Comparison of ENCODE assay signal across 11 cellular contexts in the genomic region with DNA sequence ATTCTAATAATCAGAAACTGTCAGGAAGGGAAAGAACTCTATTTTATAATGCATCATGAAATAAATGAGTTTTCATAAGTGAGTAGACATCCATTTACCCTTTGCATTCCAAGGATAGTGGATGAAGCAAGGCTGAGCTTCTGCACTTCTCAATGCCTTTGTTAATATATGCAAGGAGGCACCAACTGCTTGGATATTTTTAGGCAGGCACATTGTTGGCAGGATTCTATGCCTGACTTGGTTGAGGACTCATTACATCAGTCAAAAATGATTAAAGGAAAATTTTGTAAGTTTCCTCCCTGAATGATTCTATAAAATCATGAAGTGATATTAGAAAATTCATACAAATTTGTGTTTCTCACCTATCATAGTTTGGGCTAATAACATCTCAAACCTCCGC.
"Had no signal": no experiment of that assay in that cellular context is flagged by ENCODE, and none has a peak within 500 bp of the region (broad histone marks: within the 10 kb centered on the region; RNA-seq: fewer than 3 reads in every experiment).

No MANE protein-coding gene starts in this region.

- H2AFZ ChIP-seq: GM23248, GM23338 had no signal

- H3K4me1 Mint-ChIP-seq: GM23338, H9 had no signal

- H3K9ac ChIP-seq: GM23248 had no signal

- H3K4me2 ChIP-seq: GM23338 had no signal

- FAIRE-seq: H1, H54 had no signal

- DNase-seq: GM23248, GOT3, H7, H9, HCEC 1CT, HFFc6 had no signal

- H3K4me1 ChIP-seq: HAP-1 had no signal

- H3K27ac ChIP-seq: GM23248 had no signal

- H3K9me3 Mint-ChIP-seq: GM23338 had no signal

- ATAC-seq: GM23338, HCT116 had no signal

- H3K36me3 ChIP-seq: HAP-1 had no signal

- H3K4me3 ChIP-seq: GM23248, GM23338, HAP-1 had no signal

- H3K27ac Mint-ChIP-seq: GM23338, H9, HFFc6 had no signal

- H3K4me3 Mint-ChIP-seq: GM23338, H9, HFFc6 had no signal

- H3K9me3 ChIP-seq: HAP-1 had no signal
